ENCODE assay signal across 7 cellular contexts in the genomic region with DNA sequence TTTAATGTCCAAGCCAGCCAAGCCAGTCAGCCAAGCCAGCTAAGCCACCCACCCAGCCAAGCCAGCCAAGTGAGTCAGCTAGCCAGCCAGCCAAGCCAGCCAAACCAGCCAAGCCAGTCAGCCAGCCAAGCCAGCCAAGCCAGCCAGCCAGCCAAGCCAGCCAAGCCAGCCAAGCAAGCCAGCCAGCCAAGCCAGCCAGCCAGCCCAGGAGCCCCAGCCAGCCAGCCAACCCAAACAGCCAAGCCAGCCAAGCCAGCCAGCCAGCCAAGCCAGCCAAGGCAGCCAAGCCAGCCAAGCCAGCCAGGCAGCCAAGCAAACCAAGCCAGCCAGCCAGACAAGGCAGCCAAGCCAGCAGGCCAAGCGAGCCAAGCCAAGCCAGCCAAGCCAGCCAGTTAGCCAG.
A peak's percentile ranks its signal among the peaks of the same experiment; 100 is the strongest.
DNase-seq lines count a peak whose midpoint lies in the region; ATAC-seq and TF ChIP-seq lines count a peak whose summit lies in the region.
"Not testable (repeated sequence)": the region's sequence is repeated elsewhere in the genome, so short reads cannot be mapped to it uniquely, and the experiment has no call there.

No MANE protein-coding gene starts in this region.

- intact Hi-C loops in Calu3 (cut with micrococcal nuclease; ENCODE audit: unreplicated experiment); Right ventricle myocardium inferior (cut with DNase I); right lobe of liver (cut with DNase I): not testable (repeated sequence)

- H3K27me3 ChIP-seq in MG63, right lobe of liver: not testable (repeated sequence)

- not testable (repeated sequence) for H3K9me3 Mint-ChIP-seq in Calu3 (ENCODE audit: low read depth, unreplicated experiment); osteocyte (ENCODE audit: unreplicated experiment); type B pancreatic cell

- not testable (repeated sequence) for H3K27ac Mint-ChIP-seq in Calu3 (ENCODE audit: unreplicated experiment); osteocyte (ENCODE audit: unreplicated experiment); type B pancreatic cell

- not testable (repeated sequence) for H3K27me3 Mint-ChIP-seq in Calu3 (ENCODE audit: unreplicated experiment); osteocyte (ENCODE audit: unreplicated experiment); type B pancreatic cell

- peak; percentile 47 for DNase-seq in Calu3
- DNase-seq in MG63 = peak; percentile 22
- peak; percentile 25 for DNase-seq in activated CD4-positive, CD25-positive, alpha-beta regulatory T cell treated with anti-CD3 and anti-CD28 coated beads, Interleukin-2, amount 50 U/mL, for 72 hours
- DNase-seq in Right ventricle myocardium inferior (ENCODE audit: missing footprints) = peak; percentile 47
- DNase-seq in right lobe of liver = peak in 2 of 3 donors; percentile 41 to 44
- DNase-seq in osteocyte (ENCODE audit: extremely low spot score, unreplicated experiment) = peak; percentile 81
- peak; percentile 54 for DNase-seq in type B pancreatic cell (ENCODE audit: extremely low spot score, unreplicated experiment)

- ATAC-seq in Right ventricle myocardium inferior, right lobe of liver: not testable (repeated sequence)

- TF ChIP-seq POLR2A in right lobe of liver (IDR thresholded peaks at IDR 0.05) = not testable (repeated sequence)

- TF ChIP-seq CTCF in Calu3 (IDR thresholded peaks at IDR 0.05; ENCODE audit: unreplicated experiment); right lobe of liver (IDR thresholded peaks at IDR 0.05); osteocyte (IDR thresholded peaks at IDR 0.05); type B pancreatic cell (conservative IDR thresholded peaks at IDR 0.05): not testable (repeated sequence)

- not testable (repeated sequence) for H3K4me3 Mint-ChIP-seq in Calu3 (ENCODE audit: low read depth, unreplicated experiment); osteocyte (ENCODE audit: unreplicated experiment); type B pancreatic cell

- not testable (repeated sequence) for H3K36me3 ChIP-seq in MG63, right lobe of liver

- WGBS in right lobe of liver (ENCODE audit: insufficient coverage, low coverage, low lambda C conversion rate, missing lambda C conversion rate) = no CpG with 5 or more reads among the region's 1 CpG

- H3K27ac ChIP-seq in right lobe of liver = not testable (repeated sequence)

- H3K9me3 ChIP-seq in MG63, right lobe of liver: not testable (repeated sequence)

- CTCF ChIA-PET in Calu3 (lab: Charles Lee) = not testable (repeated sequence)

- H3K4me3 ChIP-seq in MG63, right lobe of liver: not testable (repeated sequence)

- H3K4me1 ChIP-seq in right lobe of liver = not testable (repeated sequence)

- not testable (repeated sequence) for BruUV-seq in Calu3 (replicated peaks; lab: Mats Ljungman, UMichigan)

- not testable (repeated sequence) for H3K4me1 Mint-ChIP-seq in Calu3 (ENCODE audit: low read depth, unreplicated experiment); osteocyte (ENCODE audit: unreplicated experiment); type B pancreatic cell (ENCODE audit: unreplicated experiment)

- not testable (repeated sequence) for H3K36me3 Mint-ChIP-seq in Calu3 (ENCODE audit: insufficient read depth, unreplicated experiment); osteocyte (ENCODE audit: unreplicated experiment); type B pancreatic cell

Comparison
In these comparisons a context has a peak if more than half of its experiments do, and no peak if none do; other contexts are left out.
1. DNase-seq: peak in every context shown above with its lines; median percentile 81 in osteocyte; 54 in type B pancreatic cell; 47 in Calu3; 47 in Right ventricle myocardium inferior; 42 in right lobe of liver; 25 in activated CD4-positive, CD25-positive, alpha-beta regulatory T cell treated with anti-CD3 and anti-CD28 coated beads, Interleukin-2, amount 50 U/mL, for 72 hours; 22 in MG63.